ENCODE assay signal across 1 cellular context in the genomic region with DNA sequence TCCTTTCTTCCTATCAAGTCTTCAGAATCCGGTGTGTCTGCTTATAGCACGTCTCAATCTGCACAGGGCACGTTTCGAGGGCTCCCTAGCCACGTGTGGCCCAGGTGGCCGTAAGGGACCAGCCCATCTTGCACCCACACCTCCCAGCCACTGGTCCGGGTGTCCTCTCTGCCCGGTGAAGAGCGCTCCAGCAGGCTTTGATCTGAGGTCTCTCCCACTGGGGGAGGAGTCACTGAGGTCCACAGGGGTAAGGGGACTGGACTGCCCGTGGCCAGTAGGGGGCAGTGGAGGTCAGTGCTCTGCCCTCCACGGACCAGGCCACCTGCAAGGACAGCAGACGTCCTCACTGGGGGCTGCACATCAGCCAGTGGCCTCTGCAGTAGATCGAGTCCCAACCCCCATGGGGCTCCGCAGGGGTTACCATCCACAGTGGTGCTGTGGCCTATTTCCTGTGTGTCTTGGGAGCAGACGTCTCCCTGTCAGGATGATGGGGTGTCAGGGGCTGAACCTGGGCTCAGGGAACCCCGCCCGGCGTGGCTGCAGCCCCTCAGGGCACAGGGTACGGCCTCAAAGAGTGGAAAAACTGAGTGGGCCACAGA.
TF ChIP-seq lines count a peak whose summit lies in the region.

No MANE protein-coding gene starts in this region.

TF ChIP-seq in HepG2, 621 proteins besides CTCF, POLR2A, EP300 and RAD21 (continued from another document and continues in another):
- TF ChIP-seq PRDM4 (CRISPR knock-in tag; IDR thresholded peaks at IDR 0.05; ENCODE audit: borderline replicate concordance) (no peak), IRX3 (CRISPR knock-in tag; IDR thresholded peaks at IDR 0.05; ENCODE audit: borderline replicate concordance, low read depth) (no peak), ZNF556 (CRISPR knock-in tag; IDR thresholded peaks at IDR 0.05; ENCODE audit: borderline replicate concordance) (no peak), ZNF12 (CRISPR knock-in tag; IDR thresholded peaks at IDR 0.05) (no peak), ZNF776 (CRISPR knock-in tag; IDR thresholded peaks at IDR 0.05) (no peak; the same call in 1 of the 2 replicates), ZMYM3 (CRISPR knock-in tag; IDR thresholded peaks at IDR 0.05) (peak; percentile 58; the same call in 1 of the 2 replicates), GABPB1 (CRISPR knock-in tag; IDR thresholded peaks at IDR 0.05) (0 out of 2 replicates have a peak, but pooled peaks have one; percentile 23), ZNF326 (CRISPR knock-in tag; IDR thresholded peaks at IDR 0.05; ENCODE audit: borderline replicate concordance) (no peak), RARA (CRISPR knock-in tag; IDR thresholded peaks at IDR 0.05) (peak; percentile 46; the same call in 1 of the 2 replicates), ZNF567 (CRISPR knock-in tag; IDR thresholded peaks at IDR 0.05; ENCODE audit: borderline replicate concordance) (no peak), HDAC2 (CRISPR knock-in tag; IDR thresholded peaks at IDR 0.05) (peak; percentile 63; the same call in 1 of the 2 replicates), ZNF766 (CRISPR knock-in tag; IDR thresholded peaks at IDR 0.05; ENCODE audit: borderline replicate concordance) (no peak), ZNF691 (CRISPR knock-in tag; IDR thresholded peaks at IDR 0.05; ENCODE audit: borderline replicate concordance, low read depth) (0 out of 2 replicates have a peak, but pooled peaks have one; percentile 39), TAF15 (IDR thresholded peaks at IDR 0.05; ENCODE audit: low read depth, low read length, poor library complexity, severe bottlenecking) (no peak), RCOR2 (CRISPR knock-in tag; IDR thresholded peaks at IDR 0.05) (no peak), ZNF780A (CRISPR knock-in tag; IDR thresholded peaks at IDR 0.05) (no peak), CENPBD1 (CRISPR knock-in tag; IDR thresholded peaks at IDR 0.05; ENCODE audit: borderline replicate concordance, low read depth) (no peak), KLF13 (CRISPR knock-in tag; IDR thresholded peaks at IDR 0.05) (no peak), CREM (IDR thresholded peaks at IDR 0.05) (no peak), CREM (CRISPR knock-in tag; IDR thresholded peaks at IDR 0.05) (no peak), CC2D1A (CRISPR knock-in tag; IDR thresholded peaks at IDR 0.05) (no peak), ZNF598 (CRISPR knock-in tag; IDR thresholded peaks at IDR 0.05; ENCODE audit: borderline replicate concordance) (no peak), MTF1 (CRISPR knock-in tag; IDR thresholded peaks at IDR 0.05) (no peak), BORCS8-MEF2B (CRISPR knock-in tag; IDR thresholded peaks at IDR 0.05) (peak; percentile 79; the same call in 1 of the 2 replicates), MED13 (CRISPR knock-in tag; IDR thresholded peaks at IDR 0.05) (no peak), JUNB (CRISPR knock-in tag; IDR thresholded peaks at IDR 0.05; ENCODE audit: borderline replicate concordance) (no peak), E2F1 (CRISPR knock-in tag; IDR thresholded peaks at IDR 0.05) (no peak), BHLHE40 (IDR thresholded peaks at IDR 0.05; ENCODE audit: low read length) (peak; percentile 22; the same call in 1 of the 2 replicates), ZNF224 (CRISPR knock-in tag; IDR thresholded peaks at IDR 0.05) (no peak), ZNF232 (CRISPR knock-in tag; IDR thresholded peaks at IDR 0.05; ENCODE audit: borderline replicate concordance) (peak; percentile 46; the same call in 1 of the 2 replicates), PHF8 (CRISPR knock-in tag; IDR thresholded peaks at IDR 0.05) (no peak), CREB3 (CRISPR knock-in tag; IDR thresholded peaks at IDR 0.05) (no peak), RFX1 (IDR thresholded peaks at IDR 0.05) (no peak)
- TF ChIP-seq, protein P1, sequence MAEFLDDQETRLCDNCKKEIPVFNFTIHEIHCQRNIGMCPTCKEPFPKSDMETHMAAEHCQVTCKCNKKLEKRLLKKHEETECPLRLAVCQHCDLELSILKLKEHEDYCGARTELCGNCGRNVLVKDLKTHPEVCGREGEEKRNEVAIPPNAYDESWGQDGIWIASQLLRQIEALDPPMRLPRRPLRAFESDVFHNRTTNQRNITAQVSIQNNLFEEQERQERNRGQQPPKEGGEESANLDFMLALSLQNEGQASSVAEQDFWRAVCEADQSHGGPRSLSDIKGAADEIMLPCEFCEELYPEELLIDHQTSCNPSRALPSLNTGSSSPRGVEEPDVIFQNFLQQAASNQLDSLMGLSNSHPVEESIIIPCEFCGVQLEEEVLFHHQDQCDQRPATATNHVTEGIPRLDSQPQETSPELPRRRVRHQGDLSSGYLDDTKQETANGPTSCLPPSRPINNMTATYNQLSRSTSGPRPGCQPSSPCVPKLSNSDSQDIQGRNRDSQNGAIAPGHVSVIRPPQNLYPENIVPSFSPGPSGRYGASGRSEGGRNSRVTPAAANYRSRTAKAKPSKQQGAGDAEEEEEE (CRISPR knock-in tag; IDR thresholded peaks at IDR 0.05; ENCODE audit: borderline replicate concordance): 0 out of 2 replicates have a peak, but pooled peaks have one; percentile 31
- TF ChIP-seq, protein P2, sequence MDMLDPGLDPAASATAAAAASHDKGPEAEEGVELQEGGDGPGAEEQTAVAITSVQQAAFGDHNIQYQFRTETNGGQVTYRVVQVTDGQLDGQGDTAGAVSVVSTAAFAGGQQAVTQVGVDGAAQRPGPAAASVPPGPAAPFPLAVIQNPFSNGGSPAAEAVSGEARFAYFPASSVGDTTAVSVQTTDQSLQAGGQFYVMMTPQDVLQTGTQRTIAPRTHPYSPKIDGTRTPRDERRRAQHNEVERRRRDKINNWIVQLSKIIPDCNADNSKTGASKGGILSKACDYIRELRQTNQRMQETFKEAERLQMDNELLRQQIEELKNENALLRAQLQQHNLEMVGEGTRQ (IDR thresholded peaks at IDR 0.05; ENCODE audit: low read depth, low read length): no peak
- TF ChIP-seq, protein P2 (CRISPR knock-in tag; IDR thresholded peaks at IDR 0.05; ENCODE audit: borderline replicate concordance): no peak
- TF ChIP-seq, protein P3, sequence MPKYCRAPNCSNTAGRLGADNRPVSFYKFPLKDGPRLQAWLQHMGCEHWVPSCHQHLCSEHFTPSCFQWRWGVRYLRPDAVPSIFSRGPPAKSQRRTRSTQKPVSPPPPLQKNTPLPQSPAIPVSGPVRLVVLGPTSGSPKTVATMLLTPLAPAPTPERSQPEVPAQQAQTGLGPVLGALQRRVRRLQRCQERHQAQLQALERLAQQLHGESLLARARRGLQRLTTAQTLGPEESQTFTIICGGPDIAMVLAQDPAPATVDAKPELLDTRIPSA (CRISPR knock-in tag; IDR thresholded peaks at IDR 0.05; ENCODE audit: borderline replicate concordance): no peak
- TF ChIP-seq, protein P4, sequence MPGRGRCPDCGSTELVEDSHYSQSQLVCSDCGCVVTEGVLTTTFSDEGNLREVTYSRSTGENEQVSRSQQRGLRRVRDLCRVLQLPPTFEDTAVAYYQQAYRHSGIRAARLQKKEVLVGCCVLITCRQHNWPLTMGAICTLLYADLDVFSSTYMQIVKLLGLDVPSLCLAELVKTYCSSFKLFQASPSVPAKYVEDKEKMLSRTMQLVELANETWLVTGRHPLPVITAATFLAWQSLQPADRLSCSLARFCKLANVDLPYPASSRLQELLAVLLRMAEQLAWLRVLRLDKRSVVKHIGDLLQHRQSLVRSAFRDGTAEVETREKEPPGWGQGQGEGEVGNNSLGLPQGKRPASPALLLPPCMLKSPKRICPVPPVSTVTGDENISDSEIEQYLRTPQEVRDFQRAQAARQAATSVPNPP (CRISPR knock-in tag; IDR thresholded peaks at IDR 0.05): peak; percentile 28; the same call in 1 of the 2 replicates
